Comparison of ENCODE assay signal across 12 cellular contexts in the genomic region with DNA sequence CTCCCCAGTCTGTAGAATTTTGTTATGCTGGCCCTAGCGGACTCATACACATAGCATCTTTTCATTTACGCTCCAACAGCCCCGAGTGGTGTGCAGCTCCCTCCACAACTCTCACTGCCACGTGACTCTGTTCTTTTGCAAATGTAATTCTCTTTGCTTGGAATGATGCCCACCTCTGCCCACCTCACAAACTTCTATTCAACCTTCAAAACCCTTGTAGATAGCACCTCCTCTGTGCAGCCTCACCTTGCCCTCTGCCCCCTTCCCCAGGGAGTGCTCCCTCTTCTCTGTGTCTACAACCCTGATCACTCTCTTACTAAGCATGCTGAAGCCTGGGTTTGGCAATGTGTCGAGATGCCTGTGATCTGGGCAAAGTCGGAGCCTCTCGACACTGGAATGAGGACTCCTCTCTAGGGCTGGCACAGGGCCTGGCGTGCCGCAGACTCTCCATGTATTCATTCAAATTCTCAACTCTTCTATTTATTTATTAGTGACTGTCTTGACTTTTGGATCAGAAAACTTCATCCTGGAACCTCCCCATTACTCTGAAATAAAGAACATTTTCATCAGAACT.
DNase-seq lines count a peak whose midpoint lies in the region; ATAC-seq and TF ChIP-seq lines count a peak whose summit lies in the region.
"Had no signal": no experiment of that assay in that cellular context is flagged by ENCODE, and none has a peak within 500 bp of the region (broad histone marks: within the 10 kb centered on the region; RNA-seq: fewer than 3 reads in every experiment).

No MANE protein-coding gene starts in this region.

- intact Hi-C loops in left ventricle myocardium superior (cut with micrococcal nuclease) (loop anchor here (10.0 kb wide), 2 partner anchors 54 to 66 kb away; no protein-coding TSS in a partner anchor), A673 (cut with micrococcal nuclease; ENCODE audit: unreplicated experiment) (no loop called here)

- H3K4me3 ChIP-seq in skeletal muscle tissue (ENCODE audit: low read length in 3 of 3): no peak overlapping the region
- H3K4me3 ChIP-seq in A673 (ENCODE audit: low read depth, low read length, poor library complexity, severe bottlenecking): no peak overlapping the region

- H3K9me3 ChIP-seq in skeletal muscle tissue (ENCODE audit: control insufficient read depth in 3 of 3, low read length in 3 of 3) (no peaks in the 10 kb centered on the region), A673 (ENCODE audit: low read depth, low read length, poor library complexity, severe bottlenecking) (no peaks in the 10 kb centered on the region)

- CTCF ChIA-PET in GM10248 (lab: Yijun Ruan, JAX): interaction anchor here (1.2 to 9.7 kb wide), 7 partner anchors 9 to 74 kb away, joined by 3 to 112 read pairs (median 6); partner anchors contain the start of gene MGLL
- CTCF ChIA-PET in A673 (lab: Charles Lee): no interaction called here

- POLR2A ChIA-PET in GM10248 (lab: Yijun Ruan, JAX) (no interaction called here), A673 (lab: Charles Lee; ENCODE audit: low non-redundant PET) (interaction anchor here (0.6 kb wide), 1 partner anchor 243 kb away, joined by 3 read pairs; no protein-coding TSS in a partner anchor)

- no peak overlapping the region for H3K4me3 Mint-ChIP-seq in activated T-cell treated with anti-CD3 and anti-CD28 coated beads, Interleukin-2, amount 50 U/mL, for 72 hours
- H3K4me3 Mint-ChIP-seq: CD4-positive, alpha-beta T cell; natural killer cell; T-cell had no signal

- no peaks in the 10 kb centered on the region for H3K9me3 Mint-ChIP-seq in activated T-cell treated with anti-CD3 and anti-CD28 coated beads, Interleukin-2, amount 50 U/mL, for 72 hours
- H3K9me3 Mint-ChIP-seq: CD4-positive, alpha-beta T cell; natural killer cell; T-cell had no signal

- H3K27me3 Mint-ChIP-seq in activated T-cell treated with anti-CD3 and anti-CD28 coated beads, Interleukin-2, amount 50 U/mL, for 72 hours (ENCODE audit: low read depth): peaks cover 39% of the 10 kb centered on the region

- H3K36me3 ChIP-seq in skeletal muscle tissue (ENCODE audit: control insufficient read depth in 3 of 3, insufficient read depth in 3 of 3, low read length in 3 of 3): peaks cover 0 to 5% (median 4%) of the 10 kb centered on the region in 3 donors
- H3K36me3 ChIP-seq in A673 (ENCODE audit: insufficient read depth, low read length, poor library complexity, severe bottlenecking): no peaks in the 10 kb centered on the region

- H3K27me3 ChIP-seq in skeletal muscle tissue (ENCODE audit: control insufficient read depth in 3 of 3, insufficient read depth in 3 of 3, low read length in 3 of 3) (no peaks in the 10 kb centered on the region), A673 (replicated peaks; ENCODE audit: insufficient read depth, low read depth, low read length, poor library complexity) (no peaks in the 10 kb centered on the region)

- peak; percentile 41 for ATAC-seq in left ventricle myocardium superior
- no peak for ATAC-seq in HG02588 (IDR thresholded peaks at IDR 0.05; ENCODE audit: unreplicated experiment)
- ATAC-seq in activated T-cell treated with anti-CD3 and anti-CD28 coated beads, Interleukin-2, amount 50 U/mL, for 72 hours (replicated peaks in 1 of 2): no peak
- ATAC-seq: natural killer cell, T-cell had no signal

- no peak overlapping the region for H3K27ac Mint-ChIP-seq in activated T-cell treated with anti-CD3 and anti-CD28 coated beads, Interleukin-2, amount 50 U/mL, for 72 hours
- H3K27ac Mint-ChIP-seq: CD4-positive, alpha-beta T cell; natural killer cell; T-cell had no signal

- H3K27ac ChIP-seq in skeletal muscle tissue (ENCODE audit: low read depth, low read length) (peak overlapping the region; percentile 61), A673 (ENCODE audit: low read depth, low read length, poor library complexity, severe bottlenecking) (no peak overlapping the region)

- DNase-seq in DMS79 treated with DMSO at 0.1 percent for 48 hours (lab: John Stamatoyannopoulos, UW) (peak; percentile 41), astrocyte of the hippocampus (ENCODE audit: low read depth, low spot score) (peak; percentile 42), left ventricle myocardium superior (peak; percentile 72), GM10248 (ENCODE audit: extremely low spot score) (no peak), A673 (ENCODE audit: low spot score) (no peak)
- no peak for DNase-seq in activated T-cell treated with anti-CD3 and anti-CD28 coated beads, Interleukin-2, amount 50 U/mL, for 72 hours
- DNase-seq: CD4-positive, alpha-beta T cell; natural killer cell; NCI-H510A; T-cell had no signal

- peak overlapping the region in 1 of 3 donors; percentile 4 for H3K9ac ChIP-seq in skeletal muscle tissue (ENCODE audit: low read depth in 1 of 3, low read length in 3 of 3)

- TF ChIP-seq CTCF in GM10248 (IDR thresholded peaks at IDR 0.05; ENCODE audit: control extremely low read depth, extremely low read depth, low read depth, missing control alignments) (no peak), A673 (conservative IDR thresholded peaks at IDR 0.05; ENCODE audit: low read depth, low read length) (no peak)

- H3K36me3 Mint-ChIP-seq in activated T-cell treated with anti-CD3 and anti-CD28 coated beads, Interleukin-2, amount 50 U/mL, for 72 hours (ENCODE audit: insufficient read depth in 2 of 2): no peaks in the 10 kb centered on the region
- H3K36me3 Mint-ChIP-seq: natural killer cell, T-cell had no signal

- peaks cover 56 to 81% (median 78%) of the 10 kb centered on the region in 3 donors for H3K4me1 ChIP-seq in skeletal muscle tissue (ENCODE audit: control insufficient read depth in 3 of 3, insufficient read depth in 3 of 3, low read length in 3 of 3)
- no peaks in the 10 kb centered on the region for H3K4me1 ChIP-seq in A673 (ENCODE audit: insufficient read depth, low read length, poor library complexity, severe bottlenecking)

- H3K4me1 Mint-ChIP-seq in activated T-cell treated with anti-CD3 and anti-CD28 coated beads, Interleukin-2, amount 50 U/mL, for 72 hours (ENCODE audit: low read depth): peaks cover 21% of the 10 kb centered on the region

- BruUV-seq in A673 (replicated peaks; lab: Mats Ljungman, UMichigan): no TSS peak

Comparison
In these comparisons a context has a peak if more than half of its experiments do, and no peak if none do; other contexts are left out.
1. DNase-seq: peak in DMS79 treated with DMSO at 0.1 percent for 48 hours (single experiment), astrocyte of the hippocampus (single experiment) and left ventricle myocardium superior (single experiment); none in GM10248 (single experiment), activated T-cell treated with anti-CD3 and anti-CD28 coated beads, Interleukin-2, amount 50 U/mL, for 72 hours (0 of 2) and A673 (single experiment).